12 cellular contexts compared by ENCODE assay signal in genomic region chr4:126899382-126899801, GRCh38.
A peak's percentile ranks its signal among the peaks of the same experiment; 100 is the strongest.
DNase-seq lines count a peak whose midpoint lies in the region; ATAC-seq and TF ChIP-seq lines count a peak whose summit lies in the region.
"Had no signal": no experiment of that assay in that cellular context is flagged by ENCODE, and none has a peak within 500 bp of the region (broad histone marks: within the 10 kb centered on the region; RNA-seq: fewer than 3 reads in every experiment).

No MANE protein-coding gene starts in this region.

- 48% methylated on average over 2 of the region's 2 CpGs for WGBS in thyroid gland, 2 donors

- TF ChIP-seq CTCF in brain (conservative IDR thresholded peaks at IDR 0.05): no peak
- TF ChIP-seq CTCF in left ventricle myocardium inferior (IDR thresholded peaks at IDR 0.05; ENCODE audit: borderline replicate concordance): no peak
- TF ChIP-seq CTCF in thyroid gland (IDR thresholded peaks at IDR 0.05): no peak
- no peak for TF ChIP-seq CTCF in WERI-Rb-1 (IDR thresholded peaks at IDR 0.05; ENCODE audit: low read depth, low read length)

- H3K4me3 ChIP-seq in left ventricle myocardium inferior (no peak overlapping the region), thyroid gland (replicated peaks in 1 of 3) (no peak overlapping the region), WERI-Rb-1 (ENCODE audit: low read depth, low read length) (no peak overlapping the region)
- H3K4me3 ChIP-seq: SJSA1 had no signal

- H3K4me1 ChIP-seq in left ventricle myocardium inferior: peaks cover 11% of the 10 kb centered on the region
- no peaks in the 10 kb centered on the region for H3K4me1 ChIP-seq in thyroid gland
- H3K4me1 ChIP-seq: SJSA1 had no signal

- peaks cover 14% of the 10 kb centered on the region for H3K4me1 Mint-ChIP-seq in brain
- H3K4me1 Mint-ChIP-seq in natural killer cell treated with Interleukin-12 subunit alpha and Interleukin-12 subunit beta and Interleukin-15 and Interleukin-18, amount 100 ng/mL, for 72 hours (ENCODE audit: low read depth in 2 of 2): no peaks in the 10 kb centered on the region
- H3K4me1 Mint-ChIP-seq: naive thymus-derived CD8-positive, alpha-beta T cell had no signal

- peak overlapping the region in 3 of 5 experiments; percentile 24 to 57 (median 54) for H3K27ac Mint-ChIP-seq in brain
- H3K27ac Mint-ChIP-seq in natural killer cell treated with Interleukin-12 subunit alpha and Interleukin-12 subunit beta and Interleukin-15 and Interleukin-18, amount 100 ng/mL, for 72 hours: no peak overlapping the region
- H3K27ac Mint-ChIP-seq: naive thymus-derived CD8-positive, alpha-beta T cell had no signal

- no peak overlapping the region for H3K4me3 Mint-ChIP-seq in brain
- H3K4me3 Mint-ChIP-seq in natural killer cell treated with Interleukin-12 subunit alpha and Interleukin-12 subunit beta and Interleukin-15 and Interleukin-18, amount 100 ng/mL, for 72 hours: no peak overlapping the region
- H3K4me3 Mint-ChIP-seq: naive thymus-derived CD8-positive, alpha-beta T cell had no signal

- peaks cover 6% of the 10 kb centered on the region for H3K9me3 ChIP-seq in left ventricle myocardium inferior (replicated peaks)
- H3K9me3 ChIP-seq in thyroid gland: no peaks in the 10 kb centered on the region
- peaks cover 7% of the 10 kb centered on the region for H3K9me3 ChIP-seq in WERI-Rb-1 (ENCODE audit: severe bottlenecking)

- no peak for ATAC-seq in natural killer cell treated with Interleukin-12 subunit alpha and Interleukin-12 subunit beta and Interleukin-15 and Interleukin-18, amount 100 ng/mL, for 72 hours
- ATAC-seq: naive thymus-derived CD8-positive, alpha-beta T cell had no signal

- H3K27me3 Mint-ChIP-seq in brain: no peaks in the 10 kb centered on the region
- no peaks in the 10 kb centered on the region for H3K27me3 Mint-ChIP-seq in natural killer cell treated with Interleukin-12 subunit alpha and Interleukin-12 subunit beta and Interleukin-15 and Interleukin-18, amount 100 ng/mL, for 72 hours
- H3K27me3 Mint-ChIP-seq: naive thymus-derived CD8-positive, alpha-beta T cell had no signal

- H3K36me3 Mint-ChIP-seq in brain: peaks cover 16% of the 10 kb centered on the region
- peaks cover 8% of the 10 kb centered on the region for H3K36me3 Mint-ChIP-seq in natural killer cell treated with Interleukin-12 subunit alpha and Interleukin-12 subunit beta and Interleukin-15 and Interleukin-18, amount 100 ng/mL, for 72 hours

- TF ChIP-seq POLR2A in thyroid gland (IDR thresholded peaks at IDR 0.05): no peak

- peaks cover 14 to 42% (median 31%) of the 10 kb centered on the region in 5 experiments for H3K9me3 Mint-ChIP-seq in brain
- H3K9me3 Mint-ChIP-seq in natural killer cell treated with Interleukin-12 subunit alpha and Interleukin-12 subunit beta and Interleukin-15 and Interleukin-18, amount 100 ng/mL, for 72 hours: peaks cover 13% of the 10 kb centered on the region

- H3K27ac ChIP-seq in left ventricle myocardium inferior (replicated peaks) (peak overlapping the region; percentile 75), thyroid gland (no peak overlapping the region), WERI-Rb-1 (no peak overlapping the region)
- H3K27ac ChIP-seq: 22Rv1, SJSA1 had no signal

- DNase-seq in NCI-H1092 treated with DMSO at 0.1 percent for 48 hours (lab: John Stamatoyannopoulos, UW) (peak; percentile 9), NCI-H1092 (lab: John Stamatoyannopoulos, UW) (no peak), left ventricle myocardium inferior (peak; percentile 28), thyroid gland (peak; percentile 19 to 28), NCI-H2227 (lab: John Stamatoyannopoulos, UW; ENCODE audit: unreplicated experiment) (no peak), WERI-Rb-1 (no peak)
- DNase-seq in natural killer cell treated with Interleukin-12 subunit alpha and Interleukin-12 subunit beta and Interleukin-15 and Interleukin-18, amount 100 ng/mL, for 72 hours (ENCODE audit: low spot score): no peak
- DNase-seq: naive thymus-derived CD8-positive, alpha-beta T cell; NCI-H2081 had no signal

- no peaks in the 10 kb centered on the region for H3K36me3 ChIP-seq in left ventricle myocardium inferior
- no peaks in the 10 kb centered on the region for H3K36me3 ChIP-seq in thyroid gland
- H3K36me3 ChIP-seq in WERI-Rb-1: no peaks in the 10 kb centered on the region
- H3K36me3 ChIP-seq: SJSA1 had no signal

- H3K27me3 ChIP-seq in left ventricle myocardium inferior (ENCODE audit: low read depth) (no peaks in the 10 kb centered on the region), thyroid gland (no peaks in the 10 kb centered on the region), WERI-Rb-1 (ENCODE audit: insufficient read depth, low read depth, severe bottlenecking) (no peaks in the 10 kb centered on the region)
- H3K27me3 ChIP-seq: SJSA1 had no signal

- intact Hi-C loops in left ventricle myocardium inferior (cut with micrococcal nuclease): no loop called here
- intact Hi-C loops in thyroid gland (cut with DNase I): no loop called here

Comparison
In these comparisons a context has a peak if more than half of its experiments do, and no peak if none do; other contexts are left out.
1. DNase-seq: peak in NCI-H1092 treated with DMSO at 0.1 percent for 48 hours (single experiment), left ventricle myocardium inferior (single experiment) and thyroid gland (2 of 2); none in NCI-H1092 (single experiment), NCI-H2227 (single experiment), WERI-Rb-1 (single experiment) and natural killer cell treated with Interleukin-12 subunit alpha and Interleukin-12 subunit beta and Interleukin-15 and Interleukin-18, amount 100 ng/mL, for 72 hours (single experiment).
2. H3K27ac Mint-ChIP-seq: peak in brain (3 of 5); none in natural killer cell treated with Interleukin-12 subunit alpha and Interleukin-12 subunit beta and Interleukin-15 and Interleukin-18, amount 100 ng/mL, for 72 hours (0 of 2).